In genomic region chr12:67270622-67271021, GRCh38 we compare ENCODE assay signal across 8 cellular contexts. TPM values are rescaled to one million over a fixed set of nuclear protein-coding genes. Genes with fewer than 3 reads are reported as not detected.
DNase-seq lines count a peak whose midpoint lies in the region; ATAC-seq, FAIRE-seq and TF ChIP-seq lines count a peak whose summit lies in the region.

No MANE protein-coding gene starts in this region.

- peak overlapping the region; percentile 89 for H3K4me2 ChIP-seq in OCI-LY3 (ENCODE audit: low read length)

- DNase-seq in Calu3 (no peak), endothelial cell (ENCODE audit: low spot score) (no peak), osteocyte (ENCODE audit: extremely low spot score, unreplicated experiment) (no peak), GM12891 (ENCODE audit: insufficient read length, low spot score) (no peak), SHP77 (lab: John Stamatoyannopoulos, UW) (no peak)

- CTCF ChIA-PET in Calu3 (lab: Charles Lee) = interaction anchor here (1.8 kb wide), 1 partner anchor 25 kb away, joined by 4 read pairs; no protein-coding TSS in a partner anchor

- peaks cover 35% of the 10 kb centered on the region for H3K4me1 ChIP-seq in OCI-LY3 (ENCODE audit: low read length)

- no TSS peak for BruUV-seq in Calu3 (replicated peaks; lab: Mats Ljungman, UMichigan)

- H3K4me3 Mint-ChIP-seq in Calu3 (ENCODE audit: low read depth, unreplicated experiment) (peak overlapping the region; percentile 75), endothelial cell (ENCODE audit: unreplicated experiment) (peak overlapping the region; percentile 97), osteocyte (ENCODE audit: unreplicated experiment) (peak overlapping the region; percentile 91)

- H3K9me3 ChIP-seq in OCI-LY3 (ENCODE audit: insufficient read depth, low read length) = no peaks in the 10 kb centered on the region

- H3K9me3 Mint-ChIP-seq in Calu3 (ENCODE audit: low read depth, unreplicated experiment) (no peaks in the 10 kb centered on the region), endothelial cell (ENCODE audit: unreplicated experiment) (no peaks in the 10 kb centered on the region), osteocyte (ENCODE audit: unreplicated experiment) (no peaks in the 10 kb centered on the region)

- H4K20me1 ChIP-seq in OCI-LY3 (ENCODE audit: insufficient read depth, low read length) = peaks cover 54% of the 10 kb centered on the region

- H3K4me1 Mint-ChIP-seq in Calu3 (ENCODE audit: low read depth, unreplicated experiment) (peaks cover 19% of the 10 kb centered on the region), endothelial cell (ENCODE audit: unreplicated experiment) (peaks cover 17% of the 10 kb centered on the region), osteocyte (ENCODE audit: unreplicated experiment) (peaks cover 51% of the 10 kb centered on the region)

- ATAC-seq in GM19035 (IDR thresholded peaks at IDR 0.05; ENCODE audit: unreplicated experiment) = no peak
- ATAC-seq in GM21360 (IDR thresholded peaks at IDR 0.05; ENCODE audit: unreplicated experiment) = no peak

- H3K27me3 Mint-ChIP-seq in Calu3 (ENCODE audit: unreplicated experiment) (no peaks in the 10 kb centered on the region), endothelial cell (ENCODE audit: unreplicated experiment) (peaks cover 3% of the 10 kb centered on the region), osteocyte (ENCODE audit: unreplicated experiment) (no peaks in the 10 kb centered on the region)

- H2AFZ ChIP-seq in OCI-LY3 (ENCODE audit: low read depth, low read length) = no peak overlapping the region

- intact Hi-C loops in Calu3 (cut with micrococcal nuclease; ENCODE audit: unreplicated experiment) = no loop called here

- H3K4me3 ChIP-seq in OCI-LY3 (ENCODE audit: low read length) = peak overlapping the region; percentile 99

- FAIRE-seq in GM12891 (lab: Jason Lieb, UNC) = no peak

- H3K27ac ChIP-seq in OCI-LY3 (ENCODE audit: low read length) = peak overlapping the region; percentile 85

- peaks cover 16% of the 10 kb centered on the region for H3K36me3 ChIP-seq in OCI-LY3 (replicated peaks; ENCODE audit: low read depth, low read length)

- TF ChIP-seq POLR2A in GM12891 (IDR thresholded peaks at IDR 0.05; ENCODE audit: low read depth, low read length) = no peak

- H3K36me3 Mint-ChIP-seq in Calu3 (ENCODE audit: insufficient read depth, unreplicated experiment) = peaks cover 33% of the 10 kb centered on the region
- H3K36me3 Mint-ChIP-seq in endothelial cell (ENCODE audit: low read depth, unreplicated experiment) = no peaks in the 10 kb centered on the region
- H3K36me3 Mint-ChIP-seq in osteocyte (ENCODE audit: unreplicated experiment) = peaks cover 4% of the 10 kb centered on the region

- peak overlapping the region; percentile 98 for H3K9ac ChIP-seq in OCI-LY3 (ENCODE audit: low read length)

- TF ChIP-seq CTCF in Calu3 (IDR thresholded peaks at IDR 0.05; ENCODE audit: unreplicated experiment) (no peak), OCI-LY3 (IDR thresholded peaks at IDR 0.05; ENCODE audit: low read depth, low read length) (no peak), endothelial cell (IDR thresholded peaks at IDR 0.05; ENCODE audit: unreplicated experiment) (no peak), osteocyte (IDR thresholded peaks at IDR 0.05) (no peak)

- no peaks in the 10 kb centered on the region for H3K27me3 ChIP-seq in OCI-LY3 (ENCODE audit: low read depth, low read length)

- H3K79me2 ChIP-seq in OCI-LY3 (ENCODE audit: low read length) = peaks cover 64% of the 10 kb centered on the region

- H3K27ac Mint-ChIP-seq in Calu3 (ENCODE audit: unreplicated experiment) = peak overlapping the region; percentile 99
- H3K27ac Mint-ChIP-seq in endothelial cell (ENCODE audit: unreplicated experiment) = peak overlapping the region; percentile 94
- peak overlapping the region; percentile 100 for H3K27ac Mint-ChIP-seq in osteocyte (ENCODE audit: unreplicated experiment)

TF ChIP-seq in GM12891, 5 proteins besides CTCF, POLR2A, EP300 and RAD21:
- TF ChIP-seq POLR2AphosphoS5 (IDR thresholded peaks at IDR 0.05; ENCODE audit: low read depth, low read length) (no peak), TAF1 (IDR thresholded peaks at IDR 0.05; ENCODE audit: low read depth, low read length) (no peak), SPI1 (IDR thresholded peaks at IDR 0.05; ENCODE audit: low read depth, low read length) (no peak), PAX5 (IDR thresholded peaks at IDR 0.05; ENCODE audit: insufficient read depth, low read length, severe bottlenecking) (no peak), POU2F2 (IDR thresholded peaks at IDR 0.05; ENCODE audit: low read depth, low read length) (no peak)

RNA-seq across cellular contexts. Expression of gene CAND1, which starts 1.5 kb away (rescaled TPM):
- total RNA-seq in Calu3 (2022) = 182 and 197 TPM in 2 replicates
- total RNA-seq in endothelial cell (ENCODE audit: unreplicated experiment) = 206 TPM
- 167 and 194 TPM in 2 replicates for total RNA-seq in osteocyte
- polyA plus RNA-seq in GM12891 (2012; ENCODE audit: low read depth, missing spikeins) = 54.5 TPM
